ENCODE assay signal across 11 cellular contexts in the genomic region with DNA sequence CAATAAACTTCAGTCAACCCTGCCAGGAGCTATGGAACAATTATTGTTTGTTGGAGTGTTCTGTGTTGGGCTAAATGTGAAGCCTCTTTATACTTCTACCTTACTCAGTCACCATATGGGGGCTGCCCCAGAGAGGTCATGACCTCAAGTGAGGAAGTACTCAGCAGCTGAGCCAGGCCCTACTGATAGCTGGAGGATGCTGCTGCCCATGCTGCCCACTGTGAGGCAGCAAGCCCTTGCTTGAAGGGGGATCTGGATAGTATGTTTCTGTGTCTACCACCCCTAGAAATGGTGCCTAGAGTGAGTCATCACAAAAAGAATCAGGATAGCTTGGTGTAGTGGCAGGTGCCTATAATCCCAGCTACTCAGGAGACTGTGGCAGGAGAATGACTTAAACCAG. TPM values are rescaled to one million over a fixed set of nuclear protein-coding genes. Genes with fewer than 3 reads are reported as not detected.
A peak's percentile ranks its signal among the peaks of the same experiment; 100 is the strongest.
DNase-seq lines count a peak whose midpoint lies in the region; ATAC-seq, FAIRE-seq and TF ChIP-seq lines count a peak whose summit lies in the region.
"Had no signal": no experiment of that assay in that cellular context is flagged by ENCODE, and none has a peak within 500 bp of the region (broad histone marks: within the 10 kb centered on the region; RNA-seq: fewer than 3 reads in every experiment).

No MANE protein-coding gene starts in this region.

- H3K4me1 ChIP-seq in neural progenitor cell = peaks cover 5% of the 10 kb centered on the region

- H4K20me1 ChIP-seq in neural progenitor cell (ENCODE audit: low read depth) = peaks cover under 1% of the 10 kb centered on the region

- TF ChIP-seq CTCF in neural progenitor cell (IDR thresholded peaks at IDR 0.05) = no peak
- no peak for TF ChIP-seq CTCF in brain microvascular endothelial cell (IDR thresholded peaks at IDR 0.05; ENCODE audit: low read depth, low read length, missing control alignments)
- no peak for TF ChIP-seq CTCF in D721Med (IDR thresholded peaks at IDR 0.05; ENCODE audit: insufficient read depth, missing control alignments)

- in situ Hi-C loops in brain microvascular endothelial cell (cut with HindIII; ENCODE audit: low pct_ligation_motif_present, low sequenced_read_pairs) = no loop called here

- no peak overlapping the region for H3K9ac ChIP-seq in neural progenitor cell

- no peaks in the 10 kb centered on the region for H3K9me3 Mint-ChIP-seq in activated naive CD8-positive, alpha-beta T cell (ENCODE audit: low read depth)
- H3K9me3 Mint-ChIP-seq in neural progenitor cell = no peaks in the 10 kb centered on the region
- H3K9me3 Mint-ChIP-seq: naive B cell had no signal

- H3K4me3 ChIP-seq in neural progenitor cell (no peak overlapping the region), brain microvascular endothelial cell (ENCODE audit: low read depth, low read length) (no peak overlapping the region)
- H3K4me3 ChIP-seq: thoracic aorta had no signal

- peaks cover 24% of the 10 kb centered on the region for H3K4me1 Mint-ChIP-seq in activated naive CD8-positive, alpha-beta T cell (ENCODE audit: low read depth)
- H3K4me1 Mint-ChIP-seq in neural progenitor cell = peaks cover 10% of the 10 kb centered on the region

- H3K4me3 Mint-ChIP-seq in activated naive CD8-positive, alpha-beta T cell = no peak overlapping the region
- H3K4me3 Mint-ChIP-seq in neural progenitor cell = no peak overlapping the region

- H3K27me3 ChIP-seq in neural progenitor cell (no peaks in the 10 kb centered on the region), brain microvascular endothelial cell (replicated peaks) (no peaks in the 10 kb centered on the region)

- peak; percentile 39 for ATAC-seq in GM18873 (IDR thresholded peaks at IDR 0.05; ENCODE audit: low FRiP score, unreplicated experiment)
- peak; percentile 47 for ATAC-seq in HG02970 (IDR thresholded peaks at IDR 0.05; ENCODE audit: low FRiP score, unreplicated experiment)

- no peak overlapping the region for H3K4me2 ChIP-seq in neural progenitor cell

- FAIRE-seq in D721Med (lab: Jason Lieb, UNC) = no peak

- peaks cover 3% of the 10 kb centered on the region for H3K36me3 Mint-ChIP-seq in activated naive CD8-positive, alpha-beta T cell
- H3K36me3 Mint-ChIP-seq in neural progenitor cell = no peaks in the 10 kb centered on the region
- H3K36me3 Mint-ChIP-seq: naive B cell had no signal

- peaks cover 10% of the 10 kb centered on the region for H3K79me2 ChIP-seq in neural progenitor cell (ENCODE audit: low read depth)

- H3K27ac ChIP-seq in neural progenitor cell (no peak overlapping the region), brain microvascular endothelial cell (no peak overlapping the region)
- H3K27ac ChIP-seq: thoracic aorta had no signal

- H3K36me3 ChIP-seq in neural progenitor cell = no peaks in the 10 kb centered on the region
- H3K36me3 ChIP-seq in brain microvascular endothelial cell (replicated peaks) = peaks cover 3% of the 10 kb centered on the region
- H3K36me3 ChIP-seq: thoracic aorta had no signal

- H2AFZ ChIP-seq in neural progenitor cell (replicated peaks) = no peak overlapping the region

- no peaks in the 10 kb centered on the region for H3K9me3 ChIP-seq in neural progenitor cell (ENCODE audit: low read depth)
- H3K9me3 ChIP-seq: thoracic aorta had no signal

- DNase-seq in CD1c-positive myeloid dendritic cell (ENCODE audit: extremely low spot score) (peak; percentile 40), neural progenitor cell (ENCODE audit: low spot score) (no peak), brain microvascular endothelial cell (no peak), NCI-H1436 (lab: John Stamatoyannopoulos, UW) (no peak), D721Med (ENCODE audit: insufficient read length, low spot score) (no peak)
- DNase-seq: naive B cell, NCI-H526 had no signal

- H3F3A ChIP-seq in neural progenitor cell (ENCODE audit: low read depth) = peaks cover 7% of the 10 kb centered on the region

- H3K27ac Mint-ChIP-seq in activated naive CD8-positive, alpha-beta T cell = peak overlapping the region; percentile 75
- no peak overlapping the region for H3K27ac Mint-ChIP-seq in neural progenitor cell

- no peaks in the 10 kb centered on the region for H3K27me3 Mint-ChIP-seq in activated naive CD8-positive, alpha-beta T cell
- H3K27me3 Mint-ChIP-seq in neural progenitor cell (ENCODE audit: insufficient read depth, low read depth) = no peaks in the 10 kb centered on the region
- H3K27me3 Mint-ChIP-seq: naive B cell had no signal

RNA-seq across cellular contexts. Expression of gene RPL24, which starts 4.5 kb away (rescaled TPM):
- 2,339 and 2,343 TPM in 2 replicates for total RNA-seq in neural progenitor cell (ENCODE audit: low replicate concordance)

RNA-seq across cellular contexts. Expression of gene ZBTB11, which starts 14.0 kb away (rescaled TPM):
- total RNA-seq in neural progenitor cell (ENCODE audit: low replicate concordance) = 19.8 and 30.2 TPM in 2 replicates

RNA-seq across cellular contexts. Expression of gene CEP97, which starts 33.4 kb away (rescaled TPM):
- 38.2 and 46.1 TPM in 2 replicates for total RNA-seq in neural progenitor cell (ENCODE audit: low replicate concordance)
